In the genomic region with DNA sequence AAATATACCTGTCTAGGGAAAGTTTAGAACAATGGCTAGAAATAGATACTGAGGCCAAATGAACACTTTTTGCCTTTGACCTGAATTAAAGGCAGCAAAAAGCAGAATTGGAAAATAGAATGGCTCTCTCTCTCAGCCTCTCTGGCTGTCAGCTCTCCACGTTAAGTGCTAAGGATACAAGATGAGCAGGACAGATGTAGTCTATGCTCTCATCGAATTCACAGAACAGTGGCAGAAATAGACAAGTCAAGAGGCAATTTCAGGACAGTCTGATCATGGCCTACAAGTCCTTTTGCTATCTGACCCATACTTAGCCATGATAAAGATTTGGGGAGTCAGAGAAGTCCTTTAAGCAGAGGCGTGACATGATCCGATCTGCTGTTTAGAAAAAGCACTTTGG, we compare ENCODE assay signal across 19 cellular contexts.
DNase-seq lines count a peak whose midpoint lies in the region; ATAC-seq and TF ChIP-seq lines count a peak whose summit lies in the region.
"Had no signal": no experiment of that assay in that cellular context is flagged by ENCODE, and none has a peak within 500 bp of the region (broad histone marks: within the 10 kb centered on the region; RNA-seq: fewer than 3 reads in every experiment).

No MANE protein-coding gene starts in this region.

- peak overlapping the region; percentile 80 for H3K27ac ChIP-seq in cardiac muscle cell
- peak overlapping the region; percentile 44 for H3K27ac ChIP-seq in hepatocyte
- H3K27ac ChIP-seq in thymus (ENCODE audit: low read depth): peak overlapping the region; percentile 21
- H3K27ac ChIP-seq: foreskin keratinocyte, HL-60 had no signal

- no peaks in the 10 kb centered on the region for H3K9me3 ChIP-seq in cardiac muscle cell (ENCODE audit: low read depth)
- no peaks in the 10 kb centered on the region for H3K9me3 ChIP-seq in hepatocyte (ENCODE audit: low read depth)
- H3K9me3 ChIP-seq in thymus (ENCODE audit: control insufficient read depth): no peaks in the 10 kb centered on the region

- no peaks in the 10 kb centered on the region for H3K79me2 ChIP-seq in hepatocyte

- DNase-seq in cardiac muscle cell (ENCODE audit: low read depth in 1 of 2, low spot score in 1 of 2): peak in 1 of 2 donors; percentile 15
- DNase-seq in Right ventricle myocardium superior: no peak
- DNase-seq in NCI-H345 (lab: John Stamatoyannopoulos, UW): peak; percentile 31
- no peak for DNase-seq in hepatocyte (ENCODE audit: low spot score)
- no peak for DNase-seq in COLO829 (ENCODE audit: low spot score)
- DNase-seq in hippocampal formation (lab: John Stamatoyannopoulos, UW): no peak
- DNase-seq in cortex of kidney (lab: John Stamatoyannopoulos, UW): no peak
- DNase-seq: activated CD4-positive, alpha-beta T cell treated with anti-CD3 and anti-CD28 coated beads for 4 hours; activated naive CD4-positive, alpha-beta T cell treated with Interleukin-2 at 50 U/mL for 16 hours; anterior cingulate cortex; NCI-H1048; PC-3; small intestine; stimulated activated CD4-positive, alpha-beta T cell treated with anti-CD3 and anti-CD28 coated beads, Interleukin-4, amount 100 ng/mL, for 4 hours; stimulated activated CD8-positive, alpha-beta memory T cell treated with anti-CD3 and anti-CD28 coated beads, Interleukin-4, amount 100 ng/mL, for 48 hours; T-helper 9 cell had no signal

- no peak overlapping the region for H2AFZ ChIP-seq in hepatocyte

- no peak for ATAC-seq in Right ventricle myocardium superior (ENCODE audit: poor library complexity)
- ATAC-seq: foreskin keratinocyte had no signal

- H3K4me3 ChIP-seq in cardiac muscle cell (no peak overlapping the region), hepatocyte (no peak overlapping the region), thymus (ENCODE audit: low read length) (no peak overlapping the region)

- H3K36me3 ChIP-seq in cardiac muscle cell: no peaks in the 10 kb centered on the region
- no peaks in the 10 kb centered on the region for H3K36me3 ChIP-seq in hepatocyte (replicated peaks; ENCODE audit: insufficient read depth, low read depth)
- H3K36me3 ChIP-seq in thymus (ENCODE audit: control insufficient read depth, insufficient read depth): no peaks in the 10 kb centered on the region

- TF ChIP-seq CTCF in cardiac muscle cell (IDR thresholded peaks at IDR 0.05; ENCODE audit: low read depth, low read length) (no peak), hepatocyte (IDR thresholded peaks at IDR 0.05; ENCODE audit: poor library complexity) (no peak)

- H3K9me2 ChIP-seq in hepatocyte (replicated peaks; ENCODE audit: insufficient read depth): no peaks in the 10 kb centered on the region

- H3K4me1 ChIP-seq in cardiac muscle cell (ENCODE audit: low read depth): peaks cover 61% of the 10 kb centered on the region
- peaks cover 14% of the 10 kb centered on the region for H3K4me1 ChIP-seq in hepatocyte (ENCODE audit: insufficient read depth)
- no peaks in the 10 kb centered on the region for H3K4me1 ChIP-seq in thymus (ENCODE audit: control insufficient read depth, insufficient read depth, low read length)

- no peaks in the 10 kb centered on the region for H4K20me1 ChIP-seq in hepatocyte (ENCODE audit: insufficient read depth, poor library complexity, severe bottlenecking)

- no peak overlapping the region for H3K4me2 ChIP-seq in hepatocyte

- intact Hi-C loops in Right ventricle myocardium superior (cut with DNase I): no loop called here

- no peaks in the 10 kb centered on the region for H3K27me3 ChIP-seq in cardiac muscle cell
- no peaks in the 10 kb centered on the region for H3K27me3 ChIP-seq in hepatocyte
- H3K27me3 ChIP-seq in thymus (ENCODE audit: control insufficient read depth, insufficient read depth): no peaks in the 10 kb centered on the region
- H3K27me3 ChIP-seq: foreskin keratinocyte had no signal

- 69% methylated on average over 4 of the region's 4 CpGs for WGBS in hepatocyte (ENCODE audit: low lambda C conversion rate, missing lambda C conversion rate)
- 97% methylated on average over 4 of the region's 4 CpGs for WGBS in thymus

Comparison
In these comparisons a context has a peak if more than half of its experiments do, and no peak if none do; other contexts are left out.
1. H3K27ac ChIP-seq: peak in every context shown above with its lines; median percentile 80 in cardiac muscle cell; 44 in hepatocyte; 21 in thymus.